ENCODE assay signal across 11 cellular contexts in genomic region chr14:103828315-103828967, GRCh38. TPM values are rescaled to one million over a fixed set of nuclear protein-coding genes. Genes with fewer than 3 reads are reported as not detected.
DNase-seq lines count a peak whose midpoint lies in the region; ATAC-seq and TF ChIP-seq lines count a peak whose summit lies in the region.
"Had no signal": no experiment of that assay in that cellular context is flagged by ENCODE, and none has a peak within 500 bp of the region (broad histone marks: within the 10 kb centered on the region; RNA-seq: fewer than 3 reads in every experiment).

No MANE protein-coding gene starts in this region.

- DNase-seq in activated T-cell treated with anti-CD3 and anti-CD28 coated beads, Interleukin-2, amount 50 U/mL, for 72 hours = peak; percentile 3 to 18
- no peak for DNase-seq in activated T-cell treated with anti-CD3 and anti-CD28 coated beads, Interleukin-2, amount 50 U/mL, for 24 hours
- DNase-seq in astrocyte of the hippocampus (ENCODE audit: low read depth, low spot score) (peak; percentile 20), iris pigment epithelial cell (ENCODE audit: low read depth) (peak; percentile 52), stromal cell of bone marrow (ENCODE audit: low read depth) (peak; percentile 44), NCI-H524 treated with DMSO at 0.1 percent for 48 hours (lab: John Stamatoyannopoulos, UW) (no peak), GM20000 (ENCODE audit: low spot score) (no peak)
- DNase-seq: erythroblast, islet precursor cell, T-helper 1 cell had no signal

- no peak for TF ChIP-seq CTCF in GM20000 (IDR thresholded peaks at IDR 0.05; ENCODE audit: extremely low read depth, missing control alignments)

- no peaks in the 10 kb centered on the region for H3K27me3 Mint-ChIP-seq in activated T-cell treated with anti-CD3 and anti-CD28 coated beads, Interleukin-2, amount 50 U/mL, for 72 hours (ENCODE audit: low read depth)
- no peaks in the 10 kb centered on the region for H3K27me3 Mint-ChIP-seq in activated T-cell treated with anti-CD3 and anti-CD28 coated beads, Interleukin-2, amount 50 U/mL, for 24 hours

- no peak for TF ChIP-seq POLR2A in GM18505 (IDR thresholded peaks at IDR 0.05; ENCODE audit: borderline replicate concordance, extremely low read depth, insufficient read depth, insufficient read length)

- H3K9me3 Mint-ChIP-seq in activated T-cell treated with anti-CD3 and anti-CD28 coated beads, Interleukin-2, amount 50 U/mL, for 72 hours = no peaks in the 10 kb centered on the region
- no peaks in the 10 kb centered on the region for H3K9me3 Mint-ChIP-seq in activated T-cell treated with anti-CD3 and anti-CD28 coated beads, Interleukin-2, amount 50 U/mL, for 24 hours

- peaks cover 10% of the 10 kb centered on the region for H3K4me1 Mint-ChIP-seq in activated T-cell treated with anti-CD3 and anti-CD28 coated beads, Interleukin-2, amount 50 U/mL, for 72 hours (ENCODE audit: low read depth)
- peaks cover 15% of the 10 kb centered on the region for H3K4me1 Mint-ChIP-seq in activated T-cell treated with anti-CD3 and anti-CD28 coated beads, Interleukin-2, amount 50 U/mL, for 24 hours (ENCODE audit: low read depth)

- no peak overlapping the region for H3K4me3 Mint-ChIP-seq in activated T-cell treated with anti-CD3 and anti-CD28 coated beads, Interleukin-2, amount 50 U/mL, for 72 hours
- H3K4me3 Mint-ChIP-seq in activated T-cell treated with anti-CD3 and anti-CD28 coated beads, Interleukin-2, amount 50 U/mL, for 24 hours = no peak overlapping the region

- H3K36me3 Mint-ChIP-seq in activated T-cell treated with anti-CD3 and anti-CD28 coated beads, Interleukin-2, amount 50 U/mL, for 72 hours (ENCODE audit: insufficient read depth in 2 of 2) = no peaks in the 10 kb centered on the region
- no peaks in the 10 kb centered on the region for H3K36me3 Mint-ChIP-seq in activated T-cell treated with anti-CD3 and anti-CD28 coated beads, Interleukin-2, amount 50 U/mL, for 24 hours (ENCODE audit: low read depth)

- no peak overlapping the region for H3K27ac Mint-ChIP-seq in activated T-cell treated with anti-CD3 and anti-CD28 coated beads, Interleukin-2, amount 50 U/mL, for 72 hours
- H3K27ac Mint-ChIP-seq in activated T-cell treated with anti-CD3 and anti-CD28 coated beads, Interleukin-2, amount 50 U/mL, for 24 hours = no peak overlapping the region

- ATAC-seq in activated T-cell treated with anti-CD3 and anti-CD28 coated beads, Interleukin-2, amount 50 U/mL, for 72 hours (replicated peaks in 1 of 2) = peak in 1 of 2 donors; percentile 32
- no peak for ATAC-seq in GM18505 (IDR thresholded peaks at IDR 0.05; ENCODE audit: unreplicated experiment)

RNA-seq across cellular contexts. Expression of gene PPP1R13B, which starts 18.9 kb away (rescaled TPM):
- 10 to 100 TPM; 13.8 to 15.4 TPM for total RNA-seq in activated T-cell treated with anti-CD3 and anti-CD28 coated beads, Interleukin-2, amount 50 U/mL, for 72 hours

Comparison
In these comparisons a context has a peak if more than half of its experiments do, and no peak if none do; other contexts are left out.
1. DNase-seq: peak in activated T-cell treated with anti-CD3 and anti-CD28 coated beads, Interleukin-2, amount 50 U/mL, for 72 hours (2 of 2), astrocyte of the hippocampus (single experiment), iris pigment epithelial cell (single experiment) and stromal cell of bone marrow (single experiment); none in activated T-cell treated with anti-CD3 and anti-CD28 coated beads, Interleukin-2, amount 50 U/mL, for 24 hours (single experiment), NCI-H524 treated with DMSO at 0.1 percent for 48 hours (single experiment) and GM20000 (single experiment).